ENCODE assay signal across 7 cellular contexts in the genomic region with DNA sequence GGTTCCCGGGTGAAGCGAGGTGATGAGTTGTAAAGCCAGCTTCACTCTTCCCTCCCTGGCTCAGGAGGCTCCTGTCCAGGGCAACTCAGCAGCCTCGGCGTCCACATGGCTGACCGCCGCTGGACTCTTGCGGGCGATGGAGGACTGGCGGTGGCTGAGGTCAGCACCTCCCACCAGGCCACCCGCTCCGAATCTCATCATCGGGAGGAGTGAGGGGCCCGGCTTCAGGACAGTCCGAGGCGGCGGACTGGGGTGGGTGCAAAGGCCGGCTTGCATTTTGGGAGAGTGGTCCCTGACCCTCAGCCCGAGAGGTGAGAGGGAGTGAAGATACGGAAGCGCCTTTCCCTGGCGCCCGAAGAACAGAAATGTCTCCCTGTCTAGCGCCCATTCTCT. TPM values are rescaled to one million over a fixed set of nuclear protein-coding genes. Genes with fewer than 3 reads are reported as not detected.
DNase-seq lines count a peak whose midpoint lies in the region; ATAC-seq, FAIRE-seq and TF ChIP-seq lines count a peak whose summit lies in the region.

No MANE protein-coding gene starts in this region.

- no peak for TF ChIP-seq CTCF in astrocyte of the spinal cord (IDR thresholded peaks at IDR 0.05; ENCODE audit: low read depth, low read length)
- no peak for TF ChIP-seq CTCF in kidney (IDR thresholded peaks at IDR 0.05; ENCODE audit: borderline replicate concordance, extremely low read depth, insufficient read depth)

- in situ Hi-C loops in astrocyte of the spinal cord (cut with HindIII; ENCODE audit: low sequenced_read_pairs) = no loop called here

- peaks cover 18 to 24% of the 10 kb centered on the region in 2 donors for H3K4me1 ChIP-seq in kidney (ENCODE audit: control insufficient read depth in 1 of 2, insufficient read depth in 1 of 2, low read depth in 1 of 2, low read length in 2 of 2)

- peak overlapping the region; percentile 78 to 98 for H3K9ac ChIP-seq in kidney (ENCODE audit: low read length in 2 of 2)

- no peaks in the 10 kb centered on the region for H3K9me3 ChIP-seq in kidney (ENCODE audit: control insufficient read depth in 1 of 2, low read length in 2 of 2)

- H3K27ac ChIP-seq in kidney (ENCODE audit: low read depth in 2 of 2, low read length in 2 of 2) = peak overlapping the region; percentile 99
- peak overlapping the region; percentile 99 for H3K27ac ChIP-seq in substantia nigra (ENCODE audit: low read depth, low read length, poor library complexity, severe bottlenecking)

- ATAC-seq in GM19324 (IDR thresholded peaks at IDR 0.05; ENCODE audit: low FRiP score, unreplicated experiment) (peak; percentile 7), HG03521 (IDR thresholded peaks at IDR 0.05; ENCODE audit: unreplicated experiment) (peak; percentile 9)

- H3K36me3 ChIP-seq in kidney (ENCODE audit: control insufficient read depth in 1 of 2, insufficient read depth in 2 of 2, low read length in 2 of 2) = peaks cover 0 to 13% of the 10 kb centered on the region in 2 donors

- FAIRE-seq in kidney (lab: Jason Lieb, UNC) = no peak

- intact Hi-C loops in kidney (cut with DNase I) = no loop called here

- H3K4me3 ChIP-seq in astrocyte of the spinal cord (ENCODE audit: low read depth, low read length) = peak overlapping the region; percentile 99
- H3K4me3 ChIP-seq in kidney (ENCODE audit: low read length in 2 of 2) = peak overlapping the region; percentile 96 to 97

- no peak for DNase-seq in astrocyte of the spinal cord (ENCODE audit: low read depth, low spot score)
- peak; percentile 83 for DNase-seq in kidney
- peak in 12 of 49 donors; percentile 33 to 68 (median 50) for DNase-seq in substantia nigra (lab: John Stamatoyannopoulos, UW)
- DNase-seq in stimulated activated CD4-positive, alpha-beta T cell treated with anti-CD3 and anti-CD28 coated beads, Interleukin-12 subunit alpha, Interleukin-12 subunit beta, amount 100 ng/mL, for 4 hours = no peak
- no peak for DNase-seq in effector CD4-positive, alpha-beta T cell

RNA-seq across cellular contexts. Expression of gene DNAJB12, which starts 0.8 kb away (rescaled TPM):
- 37.7 TPM for total RNA-seq in kidney
- polyA plus RNA-seq in kidney (ENCODE audit: insufficient read depth, low read depth, low replicate concordance) = 32.0 TPM
